8 cellular contexts compared by ENCODE assay signal in the genomic region with DNA sequence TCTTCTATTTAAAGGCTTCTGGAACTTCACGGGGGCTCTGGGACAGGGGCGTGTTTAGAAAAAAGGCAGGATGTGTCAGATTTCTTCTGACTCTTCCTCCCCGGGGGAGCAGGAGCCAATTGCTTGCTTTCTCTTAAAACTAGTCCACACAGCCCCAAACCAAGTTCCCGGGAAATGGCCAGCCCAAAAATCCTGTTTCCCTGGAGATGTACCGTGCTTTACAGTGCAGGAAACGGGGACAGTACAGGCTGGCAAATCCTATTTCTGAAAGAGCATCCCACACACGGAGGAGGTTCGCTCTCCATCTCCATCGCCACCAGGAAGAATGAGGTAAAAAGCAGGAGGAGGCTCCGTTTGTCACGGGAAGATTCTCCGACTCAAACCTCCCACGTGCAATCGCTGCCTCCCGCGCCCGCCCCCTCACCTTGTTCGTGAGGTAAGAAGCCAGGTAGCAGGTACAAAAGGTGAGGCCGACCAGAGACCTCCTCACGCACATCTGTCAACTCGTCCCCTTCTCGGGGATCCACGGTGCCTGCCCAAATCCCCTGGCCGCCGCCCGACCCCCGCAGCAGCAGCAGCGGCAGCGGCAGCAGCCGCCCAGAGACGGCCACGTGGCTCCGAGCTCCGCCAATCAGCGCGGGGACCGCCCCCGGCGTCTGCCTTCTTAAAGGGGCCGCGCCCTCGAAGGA. TPM values are rescaled to one million over a fixed set of nuclear protein-coding genes. Genes with fewer than 3 reads are reported as not detected.
DNase-seq lines count a peak whose midpoint lies in the region; ATAC-seq and TF ChIP-seq lines count a peak whose summit lies in the region.

No MANE protein-coding gene starts in this region.

- ATAC-seq in GM19455 (IDR thresholded peaks at IDR 0.05; ENCODE audit: unreplicated experiment) (peak; percentile 93), mucosa of descending colon (peak; percentile 92)

- DNase-seq in Caki2 (ENCODE audit: low read depth) (peak; percentile 59), HPDE6-E6E7 (ENCODE audit: extremely low spot score) (peak; percentile 75), epithelial cell of proximal tubule (ENCODE audit: low read depth) (no peak), mucosa of descending colon (peak; percentile 88 to 93 (median 91))
- peak; percentile 80 for DNase-seq in activated T-cell treated with anti-CD3 and anti-CD28 coated beads, Interleukin-2, amount 50 U/mL, for 1 hour
- peak; percentile 52 to 57 for DNase-seq in stimulated activated CD8-positive, alpha-beta memory T cell treated with anti-CD3 and anti-CD28 coated beads, Interleukin-4, amount 100 ng/mL, for 1 hour (ENCODE audit: low read depth in 2 of 2, low spot score in 1 of 2)

- peaks cover 5% of the 10 kb centered on the region; the same call in 1 of the 2 replicates for H3K9me3 ChIP-seq in OCI-LY1 (ENCODE audit: low read length)
- no peaks in the 10 kb centered on the region for H3K9me3 ChIP-seq in mucosa of descending colon

- intact Hi-C loops in mucosa of descending colon (cut with DNase I, micrococcal nuclease) = no loop called here

- no peaks in the 10 kb centered on the region for H3K36me3 ChIP-seq in OCI-LY1 (ENCODE audit: insufficient read depth, low read length)
- H3K36me3 ChIP-seq in mucosa of descending colon (ENCODE audit: low read depth) = no peaks in the 10 kb centered on the region

- H3K9ac ChIP-seq in OCI-LY1 (ENCODE audit: low read length) = peak overlapping the region; percentile 85

- in situ Hi-C loops in Caki2 (cut with HindIII; ENCODE audit: low pct_unique_long_range_greater_than_20kb, low sequenced_read_pairs) = no loop called here

- no peak for TF ChIP-seq CTCF in OCI-LY1 (IDR thresholded peaks at IDR 0.05; ENCODE audit: low read length)
- TF ChIP-seq CTCF in epithelial cell of proximal tubule (conservative IDR thresholded peaks at IDR 0.05; ENCODE audit: low read depth, low read length) = no peak
- no peak for TF ChIP-seq CTCF in mucosa of descending colon (IDR thresholded peaks at IDR 0.05)

- H2AFZ ChIP-seq in OCI-LY1 (ENCODE audit: low read length) = peak overlapping the region; percentile 100; the same call in 1 of the 2 replicates

- H3F3A ChIP-seq in OCI-LY1 (ENCODE audit: insufficient read depth, low read length) = no peaks in the 10 kb centered on the region

- H3K79me2 ChIP-seq in OCI-LY1 (ENCODE audit: insufficient read depth, low read length) = 0 out of 2 replicates have a peak, but pooled peaks cover 4% of the 10 kb centered on the region

- H3K4me2 ChIP-seq in OCI-LY1 (ENCODE audit: low read length) = peak overlapping the region; percentile 87

- H4K20me1 ChIP-seq in OCI-LY1 (ENCODE audit: insufficient read depth, low read length) = no peaks in the 10 kb centered on the region

- H3K27ac ChIP-seq in OCI-LY1 (ENCODE audit: low read depth, low read length, poor library complexity, severe bottlenecking) = no peak overlapping the region

- H3K9me2 ChIP-seq in OCI-LY1 (ENCODE audit: low read depth, low read length) = no peaks in the 10 kb centered on the region

- peak overlapping the region; percentile 93 for H3K4me3 ChIP-seq in OCI-LY1 (ENCODE audit: low read depth, low read length, poor library complexity, severe bottlenecking)
- peak overlapping the region; percentile 61 for H3K4me3 ChIP-seq in epithelial cell of proximal tubule (ENCODE audit: low read depth, low read length)
- H3K4me3 ChIP-seq in mucosa of descending colon = peak overlapping the region; percentile 27

- H3K27me3 ChIP-seq in OCI-LY1 (ENCODE audit: insufficient read depth, low read length) = no peaks in the 10 kb centered on the region

- H3K4me1 ChIP-seq in OCI-LY1 (ENCODE audit: insufficient read depth, low read length, severe bottlenecking) = peaks cover 14% of the 10 kb centered on the region
- H3K4me1 ChIP-seq in mucosa of descending colon (ENCODE audit: low read depth) = peaks cover 6% of the 10 kb centered on the region

RNA-seq across cellular contexts. Expression of gene RIOK3, which starts 15.6 kb away (rescaled TPM):
- total RNA-seq in Caki2 (2014; rRNA removed; shearing (Covaris generic); ENCODE audit: low replicate concordance) = 25.9 and 26.1 TPM in 2 replicates
- 24.4 and 30.0 TPM in 2 replicates for total RNA-seq in epithelial cell of proximal tubule
- 100 to 1,000 TPM in 2 of 3 donors, 10 to 100 TPM in 1; 96.3 to 176 (median 171) TPM for total RNA-seq in mucosa of descending colon

Comparison
In these comparisons a context has a peak if more than half of its experiments do, and no peak if none do; other contexts are left out.
1. H3K4me3 ChIP-seq: peak in every context shown above with its lines; median percentile 93 in OCI-LY1; 61 in epithelial cell of proximal tubule; 27 in mucosa of descending colon.